In the genomic region with DNA sequence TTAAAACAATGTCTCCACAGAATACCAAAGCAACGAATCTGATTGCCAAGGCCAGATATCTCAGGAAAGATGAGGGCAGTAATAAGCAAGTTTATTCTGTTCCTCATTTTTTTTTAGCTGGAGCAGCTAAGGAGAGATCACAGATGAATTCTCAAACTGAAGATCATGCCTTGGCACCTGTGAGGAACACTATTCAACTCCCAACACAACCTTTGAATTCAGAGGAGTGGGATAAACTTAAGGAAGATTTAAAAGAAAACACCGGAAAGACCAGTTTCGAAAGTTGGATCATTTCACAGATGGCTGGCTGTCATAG, we compare ENCODE assay signal across 8 cellular contexts. TPM values are rescaled to one million over a fixed set of nuclear protein-coding genes. Genes with fewer than 3 reads are reported as not detected.
DNase-seq lines count a peak whose midpoint lies in the region; ATAC-seq and TF ChIP-seq lines count a peak whose summit lies in the region.

No MANE protein-coding gene starts in this region.

- H3K27me3 Mint-ChIP-seq in T-helper 1 cell treated with Interleukin-12 subunit alpha and Interleukin-12 subunit beta and Interleukin-4 antibody, amounts not matched to agents 30 μg/mL and 1 μg/mL, for 36 hours (ENCODE audit: low read depth) = no peaks in the 10 kb centered on the region
- H3K27me3 Mint-ChIP-seq in activated CD8-positive, alpha-beta T cell treated with anti-CD3 and anti-CD28 coated beads for 36 hours = no peaks in the 10 kb centered on the region
- no peaks in the 10 kb centered on the region for H3K27me3 Mint-ChIP-seq in stimulated activated naive CD8-positive, alpha-beta T cell treated with anti-CD3 and anti-CD28 coated beads, Interleukin-15, amount 100 ng/mL, for 72 hours

- ATAC-seq in activated CD8-positive, alpha-beta T cell treated with anti-CD3 and anti-CD28 coated beads for 36 hours = no peak
- ATAC-seq in stimulated activated naive CD8-positive, alpha-beta T cell treated with anti-CD3 and anti-CD28 coated beads, Interleukin-15, amount 100 ng/mL, for 72 hours = no peak

- no peaks in the 10 kb centered on the region for H3K9me3 ChIP-seq in iPS-18c (ENCODE audit: control insufficient read depth, insufficient read depth, low read length)

- peak overlapping the region; percentile 90 for H3K4me3 Mint-ChIP-seq in T-helper 1 cell treated with Interleukin-12 subunit alpha and Interleukin-12 subunit beta and Interleukin-4 antibody, amounts not matched to agents 30 μg/mL and 1 μg/mL, for 36 hours
- H3K4me3 Mint-ChIP-seq in activated CD8-positive, alpha-beta T cell treated with anti-CD3 and anti-CD28 coated beads for 36 hours = peak overlapping the region; percentile 84
- H3K4me3 Mint-ChIP-seq in stimulated activated naive CD8-positive, alpha-beta T cell treated with anti-CD3 and anti-CD28 coated beads, Interleukin-15, amount 100 ng/mL, for 72 hours = peak overlapping the region; percentile 95 to 96

- peak overlapping the region; percentile 96 for H3K4me3 ChIP-seq in iPS-18c (ENCODE audit: insufficient read depth, low read depth, low read length)

- H3K36me3 Mint-ChIP-seq in T-helper 1 cell treated with Interleukin-12 subunit alpha and Interleukin-12 subunit beta and Interleukin-4 antibody, amounts not matched to agents 30 μg/mL and 1 μg/mL, for 36 hours (ENCODE audit: low read depth) = peaks cover 34% of the 10 kb centered on the region
- peaks cover 41% of the 10 kb centered on the region for H3K36me3 Mint-ChIP-seq in activated CD8-positive, alpha-beta T cell treated with anti-CD3 and anti-CD28 coated beads for 36 hours (ENCODE audit: low read depth)

- peak overlapping the region; percentile 99 for H3K27ac Mint-ChIP-seq in T-helper 1 cell treated with Interleukin-12 subunit alpha and Interleukin-12 subunit beta and Interleukin-4 antibody, amounts not matched to agents 30 μg/mL and 1 μg/mL, for 36 hours
- peak overlapping the region; percentile 99 for H3K27ac Mint-ChIP-seq in activated CD8-positive, alpha-beta T cell treated with anti-CD3 and anti-CD28 coated beads for 36 hours
- peak overlapping the region; percentile 99 to 100 for H3K27ac Mint-ChIP-seq in stimulated activated naive CD8-positive, alpha-beta T cell treated with anti-CD3 and anti-CD28 coated beads, Interleukin-15, amount 100 ng/mL, for 72 hours

- intact Hi-C loops in activated CD8-positive, alpha-beta T cell treated with anti-CD3 and anti-CD28 coated beads for 36 hours (cut with micrococcal nuclease) = loop anchor here (2.0 to 5.0 kb wide), 3 partner anchors 141 to 294 kb away; partner anchors contain the start of genes PSMA6 and SRP54

- peaks cover 43% of the 10 kb centered on the region for H3K4me1 Mint-ChIP-seq in T-helper 1 cell treated with Interleukin-12 subunit alpha and Interleukin-12 subunit beta and Interleukin-4 antibody, amounts not matched to agents 30 μg/mL and 1 μg/mL, for 36 hours (ENCODE audit: low read depth)
- H3K4me1 Mint-ChIP-seq in activated CD8-positive, alpha-beta T cell treated with anti-CD3 and anti-CD28 coated beads for 36 hours (ENCODE audit: low read depth) = peaks cover 61% of the 10 kb centered on the region
- H3K4me1 Mint-ChIP-seq in stimulated activated naive CD8-positive, alpha-beta T cell treated with anti-CD3 and anti-CD28 coated beads, Interleukin-15, amount 100 ng/mL, for 72 hours = peaks cover 61% of the 10 kb centered on the region

- H3K9me3 Mint-ChIP-seq in T-helper 1 cell treated with Interleukin-12 subunit alpha and Interleukin-12 subunit beta and Interleukin-4 antibody, amounts not matched to agents 30 μg/mL and 1 μg/mL, for 36 hours = no peaks in the 10 kb centered on the region
- no peaks in the 10 kb centered on the region for H3K9me3 Mint-ChIP-seq in activated CD8-positive, alpha-beta T cell treated with anti-CD3 and anti-CD28 coated beads for 36 hours
- H3K9me3 Mint-ChIP-seq in stimulated activated naive CD8-positive, alpha-beta T cell treated with anti-CD3 and anti-CD28 coated beads, Interleukin-15, amount 100 ng/mL, for 72 hours = no peaks in the 10 kb centered on the region

- DNase-seq in T-helper 1 cell = no peak
- DNase-seq in activated CD8-positive, alpha-beta T cell treated with anti-CD3 and anti-CD28 coated beads for 36 hours = no peak
- no peak for DNase-seq in stimulated activated naive CD8-positive, alpha-beta T cell treated with anti-CD3 and anti-CD28 coated beads, Interleukin-15, amount 100 ng/mL, for 72 hours
- DNase-seq in HT-29 (ENCODE audit: low spot score) = no peak
- no peak for DNase-seq in NCI-H2171 (lab: John Stamatoyannopoulos, UW)
- no peak for DNase-seq in stimulated activated naive CD4-positive, alpha-beta T cell treated with Interleukin-2 at 50 U/mL for 16 hours (lab: John Stamatoyannopoulos, UW)

- CTCF ChIA-PET in activated CD8-positive, alpha-beta T cell treated with anti-CD3 and anti-CD28 coated beads for 36 hours (lab: Charles Lee) = interaction anchor here (0.6 to 2.5 kb wide), 6 partner anchors 16 to 299 kb away, joined by 3 to 8 read pairs (median 3); no protein-coding TSS in a partner anchor

- TF ChIP-seq CTCF in activated CD8-positive, alpha-beta T cell treated with anti-CD3 and anti-CD28 coated beads for 36 hours (IDR thresholded peaks at IDR 0.05) = no peak

- POLR2A ChIA-PET in activated CD8-positive, alpha-beta T cell treated with anti-CD3 and anti-CD28 coated beads for 36 hours (lab: Charles Lee) = interaction anchor here (0.7 to 7.2 kb wide), 5 partner anchors 10 to 294 kb away, joined by 3 to 56 read pairs (median 4); partner anchors contain the start of genes FAM177A1 and NFKBIA

RNA-seq across cellular contexts. Expression of gene PRORP, which starts 1.0 kb away (rescaled TPM):
- 10 to 100 TPM; 30.6 to 34.4 TPM for total RNA-seq in activated CD8-positive, alpha-beta T cell treated with anti-CD3 and anti-CD28 coated beads for 36 hours
- 14.0 and 18.6 TPM in 2 replicates for total RNA-seq in HT-29 (2014; rRNA removed; shearing (Covaris generic))

RNA-seq across cellular contexts. Expression of gene PPP2R3C, which starts 1.6 kb away (rescaled TPM):
- 10 to 100 TPM; 38.2 to 40.7 TPM for total RNA-seq in activated CD8-positive, alpha-beta T cell treated with anti-CD3 and anti-CD28 coated beads for 36 hours
- 10.9 and 11.0 TPM in 2 replicates for total RNA-seq in HT-29 (2014; rRNA removed; shearing (Covaris generic))
